13 cellular contexts compared by ENCODE assay signal in the genomic region with DNA sequence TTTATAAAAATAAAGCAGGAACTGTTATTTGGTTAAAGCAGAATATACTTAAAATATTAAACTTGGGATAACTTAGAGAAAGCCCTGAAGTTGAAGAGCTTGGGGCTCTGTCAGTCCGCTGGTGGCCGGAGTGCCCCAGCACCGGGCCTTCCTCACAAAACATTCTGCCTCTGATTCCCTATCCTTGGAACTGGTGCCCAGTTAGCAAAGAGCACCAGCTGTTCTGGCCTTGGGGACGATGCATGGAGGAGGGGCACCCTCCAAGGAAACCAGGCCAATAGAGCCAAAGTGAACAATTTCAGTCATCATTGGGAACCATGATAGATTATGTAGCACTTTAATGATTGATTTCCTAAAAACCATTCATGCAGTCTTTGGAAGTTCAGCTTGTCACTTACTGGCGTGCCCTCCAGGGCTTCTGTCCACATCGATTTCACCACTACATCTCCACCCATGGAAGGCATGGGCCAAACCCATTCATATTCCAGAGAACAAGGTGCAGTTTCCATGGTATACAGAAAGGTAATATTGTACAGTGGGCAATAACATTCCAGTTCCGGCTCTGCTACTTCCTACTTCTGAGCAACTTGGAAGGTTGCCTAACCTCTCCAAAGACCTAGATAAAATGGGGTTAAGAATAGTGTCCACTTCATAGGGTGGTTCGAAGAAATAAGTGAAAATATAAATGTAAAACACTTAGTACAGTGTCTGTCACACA.
DNase-seq lines count a peak whose midpoint lies in the region; ATAC-seq and TF ChIP-seq lines count a peak whose summit lies in the region.
"Had no signal": no experiment of that assay in that cellular context is flagged by ENCODE, and none has a peak within 500 bp of the region (broad histone marks: within the 10 kb centered on the region; RNA-seq: fewer than 3 reads in every experiment).

No MANE protein-coding gene starts in this region.

- peak; percentile 44 for DNase-seq in CD1c-positive myeloid dendritic cell (ENCODE audit: extremely low spot score)
- DNase-seq in Peyer's patch = no peak
- peak; percentile 11 for DNase-seq in epithelial cell of esophagus (ENCODE audit: low read depth)
- DNase-seq in MV-4-11 (lab: John Stamatoyannopoulos, UW) = no peak
- DNase-seq in H9 = no peak
- DNase-seq in activated CD8-positive, alpha-beta T cell treated with anti-CD3 and anti-CD28 coated beads for 36 hours = no peak
- no peak for DNase-seq in activated naive CD4-positive, alpha-beta T cell treated with anti-CD3 and anti-CD28 coated beads, Interleukin-2, amount 50 U/mL, for 16 hours
- DNase-seq: activated B cell treated with CpG ODN at 0.5 μM for 24 hours; CD4-positive, CD25-positive, alpha-beta regulatory T cell; NCI-H1417 treated with DMSO at 0.1 percent for 48 hours had no signal

- H2BK15ac ChIP-seq in H9 (ENCODE audit: low read depth, low read length) = no peak overlapping the region

- no peak overlapping the region for H2AK5ac ChIP-seq in H9 (ENCODE audit: insufficient read length, low read length)

- H4K5ac ChIP-seq in H9 (ENCODE audit: insufficient read length, low read depth, low read length) = no peak overlapping the region

- H2AFZ ChIP-seq in parathyroid adenoma (no peak overlapping the region), H9 (ENCODE audit: low read length) (no peak overlapping the region)

- no peak overlapping the region for H2BK12ac ChIP-seq in H9 (ENCODE audit: insufficient read length, low read depth, low read length)

- H3K36me3 ChIP-seq in Peyer's patch (no peaks in the 10 kb centered on the region), parathyroid adenoma (ENCODE audit: control insufficient read depth, insufficient read depth, low read length) (no peaks in the 10 kb centered on the region)

- no peak overlapping the region for H3K4me3 Mint-ChIP-seq in H9
- H3K4me3 Mint-ChIP-seq in activated CD8-positive, alpha-beta T cell treated with anti-CD3 and anti-CD28 coated beads for 36 hours = no peak overlapping the region
- H3K4me3 Mint-ChIP-seq: activated B cell treated with CpG ODN at 0.5 μM for 24 hours; activated T-helper 1 cell treated with anti-CD3 and anti-CD28 coated beads, Interleukin-12 subunit alpha, Interleukin-12 subunit beta, Interleukin-2, Interleukin-4 antibody, amounts not matched to agents 30 ng/mL and 10 ng/mL and 1 ng/mL, durations not matched to agents 14 hours and 24 hours and 36 hours; CD4-positive, CD25-positive, alpha-beta regulatory T cell; central memory CD8-positive, alpha-beta T cell had no signal

- peaks cover 18 to 27% of the 10 kb centered on the region in 2 experiments for H3K4me1 Mint-ChIP-seq in H9
- peaks cover 14% of the 10 kb centered on the region for H3K4me1 Mint-ChIP-seq in activated CD8-positive, alpha-beta T cell treated with anti-CD3 and anti-CD28 coated beads for 36 hours (ENCODE audit: low read depth)

- no peak overlapping the region for H4K91ac ChIP-seq in H9 (ENCODE audit: insufficient read length, low read depth, low read length)

- H3K9me3 Mint-ChIP-seq in H9 = no peaks in the 10 kb centered on the region
- H3K9me3 Mint-ChIP-seq in activated CD8-positive, alpha-beta T cell treated with anti-CD3 and anti-CD28 coated beads for 36 hours = no peaks in the 10 kb centered on the region
- H3K9me3 Mint-ChIP-seq: activated B cell treated with CpG ODN at 0.5 μM for 24 hours; activated T-helper 1 cell treated with anti-CD3 and anti-CD28 coated beads, Interleukin-12 subunit alpha, Interleukin-12 subunit beta, Interleukin-2, Interleukin-4 antibody, amounts not matched to agents 30 ng/mL and 10 ng/mL and 1 ng/mL, durations not matched to agents 14 hours and 24 hours and 36 hours; CD4-positive, CD25-positive, alpha-beta regulatory T cell; central memory CD8-positive, alpha-beta T cell had no signal

- H3K18ac ChIP-seq in H9 (ENCODE audit: insufficient read length, low read depth, low read length) = no peak overlapping the region

- H3K56ac ChIP-seq in H9 (ENCODE audit: insufficient read length, low read depth, low read length) = no peak overlapping the region

- TF ChIP-seq POLR2A in Peyer's patch (IDR thresholded peaks at IDR 0.05) = no peak

- H3K4me2 ChIP-seq in parathyroid adenoma (ENCODE audit: low read length) = no peak overlapping the region
- H3K4me2 ChIP-seq in H9 (ENCODE audit: insufficient read depth, insufficient read length, low read length) = no peak overlapping the region

- no CpG with 5 or more reads among the region's 8 CpGs for WGBS in H9 (ENCODE audit: extremely low coverage, insufficient read length, low lambda C conversion rate)

- POLR2A ChIA-PET in activated CD8-positive, alpha-beta T cell treated with anti-CD3 and anti-CD28 coated beads for 36 hours (lab: Charles Lee) = interaction anchor here (1.3 to 1.9 kb wide), 4 partner anchors 10 to 34 kb away, joined by 3 to 5 read pairs (median 4); no protein-coding TSS in a partner anchor

- CTCF ChIA-PET in activated CD8-positive, alpha-beta T cell treated with anti-CD3 and anti-CD28 coated beads for 36 hours (lab: Charles Lee) = no interaction called here

- no peak overlapping the region for H3K23ac ChIP-seq in H9 (ENCODE audit: insufficient read length, low read depth, low read length)

- H3K27ac ChIP-seq in Peyer's patch (peak overlapping the region in 3 of 4 donors; percentile 13 to 68 (median 64)), parathyroid adenoma (peak overlapping the region; percentile 7), H9 (ENCODE audit: insufficient read length, low read depth, low read length) (no peak overlapping the region)

- H3K27me3 Mint-ChIP-seq in H9 (ENCODE audit: low read depth) = no peaks in the 10 kb centered on the region
- no peaks in the 10 kb centered on the region for H3K27me3 Mint-ChIP-seq in activated CD8-positive, alpha-beta T cell treated with anti-CD3 and anti-CD28 coated beads for 36 hours
- H3K27me3 Mint-ChIP-seq: activated B cell treated with CpG ODN at 0.5 μM for 24 hours; CD4-positive, CD25-positive, alpha-beta regulatory T cell; central memory CD8-positive, alpha-beta T cell had no signal

- no peaks in the 10 kb centered on the region for H4K20me1 ChIP-seq in H9 (ENCODE audit: control insufficient read depth, insufficient read depth, insufficient read length)

- H3K4me1 ChIP-seq in Peyer's patch = peaks cover 0 to 36% (median 2%) of the 10 kb centered on the region in 4 donors
- peaks cover 25% of the 10 kb centered on the region for H3K4me1 ChIP-seq in parathyroid adenoma
- peaks cover 6% of the 10 kb centered on the region for H3K4me1 ChIP-seq in H9 (ENCODE audit: insufficient read depth, low read length)

- no peak overlapping the region for H3K4ac ChIP-seq in H9 (ENCODE audit: low read depth, low read length)

- H3K79me1 ChIP-seq in H9 (ENCODE audit: insufficient read depth, low read depth, low read length, poor library complexity, severe bottlenecking) = no peaks in the 10 kb centered on the region

- no peak overlapping the region for H2BK5ac ChIP-seq in H9 (ENCODE audit: insufficient read length, low read length)

- H3K9me3 ChIP-seq in Peyer's patch (no peaks in the 10 kb centered on the region), parathyroid adenoma (ENCODE audit: control insufficient read depth, low read length) (no peaks in the 10 kb centered on the region), H9 (ENCODE audit: control insufficient read depth, low read depth, low read length) (no peaks in the 10 kb centered on the region)

- no peak overlapping the region for H2BK20ac ChIP-seq in H9 (ENCODE audit: low read depth, low read length, poor library complexity, severe bottlenecking)

- H3K9ac ChIP-seq in parathyroid adenoma = no peak overlapping the region
- no peak overlapping the region for H3K9ac ChIP-seq in H9 (ENCODE audit: extremely low read depth, insufficient read length, low read length)

- no peak overlapping the region for H3K4me3 ChIP-seq in Peyer's patch
- H3K4me3 ChIP-seq in epithelial cell of esophagus (ENCODE audit: low read length) = no peak overlapping the region
- H3K4me3 ChIP-seq in parathyroid adenoma (ENCODE audit: low read depth, low read length) = no peak overlapping the region

- H3T11ph ChIP-seq in H9 (ENCODE audit: low read length) = no peak overlapping the region

- TF ChIP-seq CTCF in Peyer's patch (IDR thresholded peaks at IDR 0.05) (peak in 2 of 6 experiments; percentile 12 to 20), epithelial cell of esophagus (IDR thresholded peaks at IDR 0.05; ENCODE audit: insufficient read depth, low read depth, low read length, missing control alignments) (no peak), parathyroid adenoma (IDR thresholded peaks at IDR 0.05) (no peak), H9 (conservative IDR thresholded peaks at IDR 0.05) (no peak)
- TF ChIP-seq CTCF in activated CD8-positive, alpha-beta T cell treated with anti-CD3 and anti-CD28 coated beads for 36 hours (IDR thresholded peaks at IDR 0.05) = no peak

- H3K14ac ChIP-seq in H9 (ENCODE audit: insufficient read depth, low read length) = no peak overlapping the region

- ATAC-seq in activated CD8-positive, alpha-beta T cell treated with anti-CD3 and anti-CD28 coated beads for 36 hours = no peak

- H3K27me3 ChIP-seq in Peyer's patch = no peaks in the 10 kb centered on the region
- H3K27me3 ChIP-seq in parathyroid adenoma (ENCODE audit: control insufficient read depth, insufficient read depth, low read length) = no peaks in the 10 kb centered on the region
- H3K27me3 ChIP-seq in H9 (ENCODE audit: insufficient read depth, low read length) = no peaks in the 10 kb centered on the region

- peaks cover 6% of the 10 kb centered on the region for H3K79me2 ChIP-seq in parathyroid adenoma
- H3K79me2 ChIP-seq in H9 (ENCODE audit: insufficient read depth, low read length) = no peaks in the 10 kb centered on the region

- intact Hi-C loops in activated CD8-positive, alpha-beta T cell treated with anti-CD3 and anti-CD28 coated beads for 36 hours (cut with micrococcal nuclease) = no loop called here

- no peak overlapping the region for H4K8ac ChIP-seq in H9 (replicated peaks; ENCODE audit: insufficient read length, low read depth, low read length)

- H3K27ac Mint-ChIP-seq in H9 = peak overlapping the region in 1 of 3 experiments; percentile 3; a peak in 2 of 7 replicates
- no peak overlapping the region for H3K27ac Mint-ChIP-seq in activated CD8-positive, alpha-beta T cell treated with anti-CD3 and anti-CD28 coated beads for 36 hours
- H3K27ac Mint-ChIP-seq: activated B cell treated with CpG ODN at 0.5 μM for 24 hours had no signal

- H3K36me3 Mint-ChIP-seq in H9 (ENCODE audit: insufficient read depth in 1 of 3, low read depth in 3 of 3) = peaks cover 0 to 7% (median 1%) of the 10 kb centered on the region in 3 experiments; a peak in 5 of 7 replicates
- peaks cover 10% of the 10 kb centered on the region for H3K36me3 Mint-ChIP-seq in activated CD8-positive, alpha-beta T cell treated with anti-CD3 and anti-CD28 coated beads for 36 hours (ENCODE audit: low read depth)

- no peaks in the 10 kb centered on the region for H3K23me2 ChIP-seq in H9 (ENCODE audit: insufficient read length, low read depth, low read length, poor library complexity, severe bottlenecking)

- H2BK120ac ChIP-seq in H9 (ENCODE audit: low read depth, low read length, poor library complexity, severe bottlenecking) = no peak overlapping the region

Comparison
In these comparisons a context has a peak if more than half of its experiments do, and no peak if none do; other contexts are left out.
1. DNase-seq: peak in CD1c-positive myeloid dendritic cell (single experiment) and epithelial cell of esophagus (single experiment); none in Peyer's patch (0 of 3), MV-4-11 (single experiment), H9 (single experiment), activated CD8-positive, alpha-beta T cell treated with anti-CD3 and anti-CD28 coated beads for 36 hours (single experiment) and activated naive CD4-positive, alpha-beta T cell treated with anti-CD3 and anti-CD28 coated beads, Interleukin-2, amount 50 U/mL, for 16 hours (single experiment).